ENCODE assay signal across 27 cellular contexts in the genomic region with DNA sequence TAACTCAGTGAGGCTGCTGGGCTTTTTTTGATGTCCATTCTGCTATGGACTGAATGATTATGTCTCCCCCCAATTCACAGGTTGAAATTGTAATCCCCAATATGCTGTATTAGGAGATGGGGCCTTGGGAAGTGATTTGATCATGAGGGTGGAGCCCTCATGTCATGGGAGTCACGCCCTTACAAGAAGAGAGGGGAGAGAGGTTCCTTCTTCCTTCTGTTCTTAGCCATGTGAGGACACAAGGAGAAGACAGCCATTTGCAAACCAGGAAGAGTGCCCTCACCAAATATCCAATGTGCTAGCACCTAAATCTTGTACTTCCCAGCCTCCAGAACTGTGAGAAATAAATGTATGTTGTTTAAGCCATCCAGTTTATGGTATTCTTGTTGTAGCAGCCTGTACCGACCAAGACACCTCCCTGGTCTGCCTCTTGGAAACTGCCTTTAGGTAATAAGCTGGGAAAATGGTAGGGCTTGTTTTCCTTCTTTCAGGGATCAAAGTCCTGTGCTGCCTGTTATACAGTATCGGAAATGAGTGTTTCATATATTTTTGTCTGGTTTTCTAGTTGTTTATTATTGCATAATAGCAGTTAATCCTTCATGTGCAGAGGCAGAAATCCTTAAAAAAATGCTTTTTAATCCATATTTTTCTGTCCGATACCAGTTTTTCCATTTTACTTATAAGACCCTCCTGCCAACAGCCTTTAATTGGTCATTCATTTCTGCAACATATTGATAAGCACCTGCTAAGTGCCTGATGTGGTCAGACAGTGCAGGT. TPM values are rescaled to one million over a fixed set of nuclear protein-coding genes. Genes with fewer than 3 reads are reported as not detected.
A peak's percentile ranks its signal among the peaks of the same experiment; 100 is the strongest.
DNase-seq lines count a peak whose midpoint lies in the region; ATAC-seq and TF ChIP-seq lines count a peak whose summit lies in the region.
"Had no signal": no experiment of that assay in that cellular context is flagged by ENCODE, and none has a peak within 500 bp of the region (broad histone marks: within the 10 kb centered on the region; RNA-seq: fewer than 3 reads in every experiment).

No MANE protein-coding gene starts in this region.

- peaks cover 15% of the 10 kb centered on the region for H3K36me3 ChIP-seq in CD4-positive, alpha-beta memory T cell (ENCODE audit: insufficient read depth, low read length)
- no peaks in the 10 kb centered on the region for H3K36me3 ChIP-seq in hepatocyte (replicated peaks; ENCODE audit: insufficient read depth, low read depth)
- H3K36me3 ChIP-seq: brain microvascular endothelial cell, thoracic aorta had no signal

- no peak overlapping the region for H3K4me3 Mint-ChIP-seq in CD4-positive, alpha-beta memory T cell
- H3K4me3 Mint-ChIP-seq in T-helper 17 cell (no peak overlapping the region), osteocyte (ENCODE audit: unreplicated experiment) (no peak overlapping the region)
- H3K4me3 Mint-ChIP-seq: B cell, neural crest cell had no signal

- CTCF ChIA-PET in CD4-positive, alpha-beta memory T cell (lab: Charles Lee; ENCODE audit: partially characterized antibody): interaction anchor here (1.6 to 7.5 kb wide), 3 partner anchors 108 to 364 kb away, joined by 3 to 150 read pairs (median 74); no protein-coding TSS in a partner anchor

- H4K20me1 ChIP-seq in hepatocyte (ENCODE audit: insufficient read depth, poor library complexity, severe bottlenecking): no peaks in the 10 kb centered on the region

- H3K4me1 ChIP-seq in CD4-positive, alpha-beta memory T cell (ENCODE audit: insufficient read depth, low read length): peaks cover 19% of the 10 kb centered on the region
- peaks cover 4% of the 10 kb centered on the region for H3K4me1 ChIP-seq in hepatocyte (ENCODE audit: insufficient read depth)
- H3K4me1 ChIP-seq: sigmoid colon had no signal

- ATAC-seq in T-helper 17 cell (no peak), GM21528 (IDR thresholded peaks at IDR 0.05; ENCODE audit: low FRiP score, unreplicated experiment) (no peak)

- H3K27ac Mint-ChIP-seq in CD4-positive, alpha-beta memory T cell: peak overlapping the region; percentile 13 to 81 (median 39)
- H3K27ac Mint-ChIP-seq in T-helper 17 cell (peak overlapping the region; percentile 45), osteocyte (ENCODE audit: unreplicated experiment) (peak overlapping the region; percentile 10)
- H3K27ac Mint-ChIP-seq: B cell had no signal

- POLR2A ChIA-PET in CD4-positive, alpha-beta memory T cell (lab: Charles Lee; ENCODE audit: partially characterized antibody): no interaction called here

- DNase-seq in CD4-positive, alpha-beta memory T cell: no peak
- DNase-seq in T-helper 17 cell (no peak), hepatocyte (ENCODE audit: low spot score) (peak; percentile 27), osteocyte (ENCODE audit: extremely low spot score, unreplicated experiment) (no peak), NCI-H1436 (lab: John Stamatoyannopoulos, UW) (no peak), pons (ENCODE audit: low spot score) (no peak)
- DNase-seq: activated CD4-positive, CD25-positive, alpha-beta regulatory T cell treated with anti-CD3 and anti-CD28 coated beads, Interleukin-2, amount 50 U/mL, for 72 hours; activated naive CD4-positive, alpha-beta T cell; activated T-cell treated with anti-CD3 and anti-CD28 coated beads for 4 hours; brain microvascular endothelial cell; effector CD8-positive, alpha-beta T cell; foreskin fibroblast; KBM-7; kidney glomerular epithelial cell; MG63; NCI-H1105 treated with DMSO at 0.1 percent for 48 hours; NCI-H2081 treated with DMSO at 0.1 percent for 48 hours; NCI-H345; sigmoid colon; stimulated activated CD4-positive, alpha-beta T cell treated with anti-CD3 and anti-CD28 coated beads, Interleukin-4, amount 100 ng/mL, for 4 hours; stimulated activated naive CD4-positive, alpha-beta T cell had no signal

- peaks cover 31 to 50% of the 10 kb centered on the region in 2 donors for H3K36me3 Mint-ChIP-seq in CD4-positive, alpha-beta memory T cell
- H3K36me3 Mint-ChIP-seq in T-helper 17 cell (ENCODE audit: low read depth) (peaks cover 13% of the 10 kb centered on the region), osteocyte (ENCODE audit: unreplicated experiment) (peaks cover 14% of the 10 kb centered on the region)

- H3K4me3 ChIP-seq in CD4-positive, alpha-beta memory T cell (ENCODE audit: low read length in 2 of 2): no peak overlapping the region
- H3K4me3 ChIP-seq in hepatocyte: no peak overlapping the region
- H3K4me3 ChIP-seq: lung, MG63, sigmoid colon, SJSA1, thoracic aorta had no signal

- H3K9me2 ChIP-seq in hepatocyte (replicated peaks; ENCODE audit: insufficient read depth): no peaks in the 10 kb centered on the region

- H3K79me2 ChIP-seq in hepatocyte: peaks cover 9% of the 10 kb centered on the region

- no peaks in the 10 kb centered on the region for H3K27me3 ChIP-seq in CD4-positive, alpha-beta memory T cell (ENCODE audit: insufficient read depth, low read length)
- no peaks in the 10 kb centered on the region for H3K27me3 ChIP-seq in hepatocyte
- H3K27me3 ChIP-seq: brain microvascular endothelial cell, MG63, sigmoid colon, SJSA1 had no signal

- H3K4me2 ChIP-seq in hepatocyte: peak overlapping the region; percentile 2

- WGBS in hepatocyte (ENCODE audit: low lambda C conversion rate, missing lambda C conversion rate): 77% methylated on average over 4 of the region's 4 CpGs

- no peaks in the 10 kb centered on the region for H3K9me3 Mint-ChIP-seq in CD4-positive, alpha-beta memory T cell
- H3K9me3 Mint-ChIP-seq in osteocyte (ENCODE audit: unreplicated experiment): no peaks in the 10 kb centered on the region
- H3K9me3 Mint-ChIP-seq: neural crest cell had no signal

- H3K27ac ChIP-seq in CD4-positive, alpha-beta memory T cell (ENCODE audit: low read depth, low read length): no peak overlapping the region
- H3K27ac ChIP-seq in hepatocyte: peak overlapping the region; percentile 78
- H3K27ac ChIP-seq: brain microvascular endothelial cell, sigmoid colon, SJSA1, thoracic aorta had no signal

- H3K4me1 Mint-ChIP-seq in CD4-positive, alpha-beta memory T cell: peaks cover 23 to 28% (median 25%) of the 10 kb centered on the region in 4 donors
- peaks cover 23% of the 10 kb centered on the region for H3K4me1 Mint-ChIP-seq in T-helper 17 cell
- H3K4me1 Mint-ChIP-seq in osteocyte (ENCODE audit: unreplicated experiment): peaks cover 7% of the 10 kb centered on the region
- H3K4me1 Mint-ChIP-seq: B cell had no signal

- no peak overlapping the region for H2AFZ ChIP-seq in hepatocyte

- TF ChIP-seq CTCF in hepatocyte (IDR thresholded peaks at IDR 0.05; ENCODE audit: poor library complexity) (no peak), osteocyte (IDR thresholded peaks at IDR 0.05) (no peak)

- intact Hi-C loops in CD4-positive, alpha-beta memory T cell (cut with micrococcal nuclease): no loop called here

- no peaks in the 10 kb centered on the region for H3K27me3 Mint-ChIP-seq in CD4-positive, alpha-beta memory T cell
- no peaks in the 10 kb centered on the region for H3K27me3 Mint-ChIP-seq in T-helper 17 cell
- H3K27me3 Mint-ChIP-seq in osteocyte (ENCODE audit: unreplicated experiment): no peaks in the 10 kb centered on the region
- H3K27me3 Mint-ChIP-seq: B cell had no signal

- no peaks in the 10 kb centered on the region for H3K9me3 ChIP-seq in CD4-positive, alpha-beta memory T cell (ENCODE audit: control insufficient read depth in 1 of 2, low read length in 2 of 2)
- no peaks in the 10 kb centered on the region for H3K9me3 ChIP-seq in T-helper 17 cell (ENCODE audit: control insufficient read depth, low read length, poor library complexity, severe bottlenecking)
- H3K9me3 ChIP-seq in hepatocyte (ENCODE audit: low read depth): no peaks in the 10 kb centered on the region
- H3K9me3 ChIP-seq: sigmoid colon, SJSA1, thoracic aorta had no signal

RNA-seq across cellular contexts. Expression of a gene that starts 16.3 kb away (rescaled TPM):
- total RNA-seq in CD4-positive, alpha-beta memory T cell: 10 to 100 TPM; 21.3 to 26.8 TPM
- 10 to 100 TPM; 27.5 to 28.1 TPM for polyA plus RNA-seq in CD4-positive, alpha-beta memory T cell
- total RNA-seq in T-helper 17 cell: 10 to 100 TPM; 35.0 to 48.4 TPM
- total RNA-seq in hepatocyte: 11.2 and 12.8 TPM in 2 replicates
- polyA plus RNA-seq in hepatocyte: 6.6 and 13.3 TPM in 2 replicates
- 16.7 and 17.1 TPM in 2 replicates for total RNA-seq in osteocyte

RNA-seq across cellular contexts. Expression of a gene that starts 23.1 kb away (rescaled TPM):
- under 1 TPM; 0.35 to 0.44 TPM for total RNA-seq in CD4-positive, alpha-beta memory T cell
- 1 to 10 TPM in 1 of 2 donors, under 1 TPM in 1; 0.50 to 1.4 TPM for polyA plus RNA-seq in CD4-positive, alpha-beta memory T cell
- under 1 TPM in 1 of 2 donors, not detected in 1; 0.12 TPM for total RNA-seq in T-helper 17 cell
- total RNA-seq in hepatocyte: 14.0 and 17.4 TPM in 2 replicates
- 15.4 and 20.5 TPM in 2 replicates for polyA plus RNA-seq in hepatocyte
- 8.8 and 9.1 TPM in 2 replicates for total RNA-seq in osteocyte
